In genomic region chr5:78843436-78843835, GRCh38 we compare ENCODE assay signal across 22 cellular contexts.
"Had no signal": no experiment of that assay in that cellular context is flagged by ENCODE, and none has a peak within 500 bp of the region (broad histone marks: within the 10 kb centered on the region; RNA-seq: fewer than 3 reads in every experiment).

No MANE protein-coding gene starts in this region.

- H2AFZ ChIP-seq: parathyroid adenoma had no signal

- H3K9me3 ChIP-seq: mucosa of descending colon, neutrophil, sigmoid colon, thoracic aorta, upper lobe of left lung had no signal

- H3K36me3 ChIP-seq: left lung, sigmoid colon, thoracic aorta, upper lobe of left lung had no signal

- H3K4me1 ChIP-seq: left lung, parathyroid adenoma, sigmoid colon, spleen, tibial nerve, upper lobe of left lung had no signal

- H3K9ac ChIP-seq: parathyroid adenoma had no signal

- H3K4me3 ChIP-seq: dorsolateral prefrontal cortex, heart right ventricle, left lung, mucosa of descending colon, sigmoid colon, skin epidermis, spleen, thoracic aorta, tibial nerve, upper lobe of left lung had no signal

- H3K79me2 ChIP-seq: parathyroid adenoma had no signal

- H3K27ac ChIP-seq: dorsolateral prefrontal cortex, heart right ventricle, left lung, neutrophil, parathyroid adenoma, sigmoid colon, skin epidermis, spleen, thoracic aorta, tibial nerve, upper lobe of left lung had no signal

- DNase-seq: dorsolateral prefrontal cortex; effector CD4-positive, alpha-beta T cell; foreskin melanocyte; glutamatergic neuron; heart right ventricle; hippocampal formation; left cardiac atrium; left lung; mesenchymal stem cell; mucosa of descending colon; naive B cell; sigmoid colon; spleen; stimulated activated CD4-positive, alpha-beta T cell treated with anti-CD3 and anti-CD28 coated beads, Interleukin-4, amount 100 ng/mL, for 4 hours; upper lobe of left lung had no signal

- ATAC-seq: heart right ventricle; left cardiac atrium; left lung; mucosa of descending colon; natural killer cell treated with Interleukin-12 subunit alpha and Interleukin-12 subunit beta and Interleukin-15 and Interleukin-18, amount 100 ng/mL, for 72 hours; stimulated activated memory B cell treated with anti-CD40 and anti-IgM and Interleukin-4, amounts not matched to agents 10 μg/mL and 1 μg/mL and 100 μg/mL, for 72 hours had no signal

- H3K27me3 ChIP-seq: dorsolateral prefrontal cortex, heart right ventricle, left lung, neutrophil, sigmoid colon, spleen, tibial nerve, upper lobe of left lung had no signal
